1 cellular context compared by ENCODE assay signal in the genomic region with DNA sequence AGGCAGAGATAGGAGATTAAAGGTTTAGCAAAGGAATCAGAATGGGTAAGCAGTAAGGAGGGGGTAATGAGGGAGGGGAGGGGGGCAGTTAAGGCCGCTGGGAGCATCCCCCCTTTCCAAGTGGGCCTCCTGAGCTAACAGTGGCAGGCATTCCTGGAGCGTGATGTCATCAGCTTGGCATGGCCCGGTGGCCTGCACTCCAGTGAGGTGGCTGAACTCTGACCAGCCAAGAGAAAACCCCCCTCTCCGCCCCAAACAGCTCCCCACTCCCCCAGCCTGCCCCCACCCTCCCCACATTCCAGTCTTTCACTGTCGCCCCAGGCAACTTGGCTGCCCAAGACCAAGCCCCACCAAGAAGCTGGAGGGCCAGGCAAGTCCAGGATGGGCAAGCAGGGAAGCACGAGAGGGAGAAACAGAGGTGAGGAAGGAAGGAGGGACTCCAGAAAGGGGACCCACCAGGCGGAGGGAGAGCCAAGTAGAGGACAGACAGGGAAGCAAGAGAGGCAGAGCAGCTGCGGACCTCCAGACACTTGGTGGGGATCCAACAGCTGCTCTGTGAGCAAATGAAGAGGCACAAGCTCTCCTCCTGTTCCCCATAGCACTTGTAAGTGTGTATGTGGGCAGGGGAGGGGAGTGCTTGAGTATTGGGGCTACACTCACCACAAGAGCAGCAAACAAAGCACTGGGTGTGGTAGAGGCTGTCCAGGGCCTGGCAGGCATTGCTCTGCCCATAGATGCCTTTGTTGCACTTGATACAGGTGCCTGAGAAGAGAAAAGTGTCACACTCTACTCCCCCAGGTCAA.
TF ChIP-seq lines count a peak whose summit lies in the region.

No MANE protein-coding gene starts in this region.

TF ChIP-seq in A549, 52 proteins besides CTCF, POLR2A, EP300 and RAD21 (continued from another document):
- TF ChIP-seq GATA3 (IDR thresholded peaks at IDR 0.05; ENCODE audit: borderline replicate concordance), result peak; percentile 66
- peak; percentile 64 for TF ChIP-seq FOSL2 (IDR thresholded peaks at IDR 0.05)
- TF ChIP-seq FOSL2 (CRISPR knock-in tag; IDR thresholded peaks at IDR 0.05), result peak; percentile 67
- TF ChIP-seq MAZ (IDR thresholded peaks at IDR 0.05; ENCODE audit: borderline replicate concordance, low read depth, low read length), result no peak
- TF ChIP-seq ZC3H11A (IDR thresholded peaks at IDR 0.05), result no peak
- TF ChIP-seq, protein P1, sequence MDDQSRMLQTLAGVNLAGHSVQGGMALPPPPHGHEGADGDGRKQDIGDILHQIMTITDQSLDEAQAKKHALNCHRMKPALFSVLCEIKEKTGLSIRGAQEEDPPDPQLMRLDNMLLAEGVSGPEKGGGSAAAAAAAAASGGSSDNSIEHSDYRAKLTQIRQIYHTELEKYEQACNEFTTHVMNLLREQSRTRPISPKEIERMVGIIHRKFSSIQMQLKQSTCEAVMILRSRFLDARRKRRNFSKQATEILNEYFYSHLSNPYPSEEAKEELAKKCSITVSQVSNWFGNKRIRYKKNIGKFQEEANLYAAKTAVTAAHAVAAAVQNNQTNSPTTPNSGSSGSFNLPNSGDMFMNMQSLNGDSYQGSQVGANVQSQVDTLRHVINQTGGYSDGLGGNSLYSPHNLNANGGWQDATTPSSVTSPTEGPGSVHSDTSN (IDR thresholded peaks at IDR 0.05), result no peak
- peak; percentile 58 for TF ChIP-seq JUNB (IDR thresholded peaks at IDR 0.05)
- TF ChIP-seq, protein P2, sequence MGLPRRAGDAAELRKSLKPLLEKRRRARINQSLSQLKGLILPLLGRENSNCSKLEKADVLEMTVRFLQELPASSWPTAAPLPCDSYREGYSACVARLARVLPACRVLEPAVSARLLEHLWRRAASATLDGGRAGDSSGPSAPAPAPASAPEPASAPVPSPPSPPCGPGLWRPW (IDR thresholded peaks at IDR 0.05), result no peak
- TF ChIP-seq CHD4 (IDR thresholded peaks at IDR 0.05; ENCODE audit: borderline replicate concordance), result no peak
- no peak for TF ChIP-seq HEYL (CRISPR knock-in tag; IDR thresholded peaks at IDR 0.05)
- no peak for TF ChIP-seq KDM5A (IDR thresholded peaks at IDR 0.05)
- TF ChIP-seq, protein P3, sequence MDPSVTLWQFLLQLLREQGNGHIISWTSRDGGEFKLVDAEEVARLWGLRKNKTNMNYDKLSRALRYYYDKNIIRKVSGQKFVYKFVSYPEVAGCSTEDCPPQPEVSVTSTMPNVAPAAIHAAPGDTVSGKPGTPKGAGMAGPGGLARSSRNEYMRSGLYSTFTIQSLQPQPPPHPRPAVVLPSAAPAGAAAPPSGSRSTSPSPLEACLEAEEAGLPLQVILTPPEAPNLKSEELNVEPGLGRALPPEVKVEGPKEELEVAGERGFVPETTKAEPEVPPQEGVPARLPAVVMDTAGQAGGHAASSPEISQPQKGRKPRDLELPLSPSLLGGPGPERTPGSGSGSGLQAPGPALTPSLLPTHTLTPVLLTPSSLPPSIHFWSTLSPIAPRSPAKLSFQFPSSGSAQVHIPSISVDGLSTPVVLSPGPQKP (IDR thresholded peaks at IDR 0.05; ENCODE audit: low read depth, low read length), result no peak
- TF ChIP-seq JUN (IDR thresholded peaks at IDR 0.05), result peak; percentile 79 to 90; a peak in 4 of 5 replicates
- TF ChIP-seq, protein P4, sequence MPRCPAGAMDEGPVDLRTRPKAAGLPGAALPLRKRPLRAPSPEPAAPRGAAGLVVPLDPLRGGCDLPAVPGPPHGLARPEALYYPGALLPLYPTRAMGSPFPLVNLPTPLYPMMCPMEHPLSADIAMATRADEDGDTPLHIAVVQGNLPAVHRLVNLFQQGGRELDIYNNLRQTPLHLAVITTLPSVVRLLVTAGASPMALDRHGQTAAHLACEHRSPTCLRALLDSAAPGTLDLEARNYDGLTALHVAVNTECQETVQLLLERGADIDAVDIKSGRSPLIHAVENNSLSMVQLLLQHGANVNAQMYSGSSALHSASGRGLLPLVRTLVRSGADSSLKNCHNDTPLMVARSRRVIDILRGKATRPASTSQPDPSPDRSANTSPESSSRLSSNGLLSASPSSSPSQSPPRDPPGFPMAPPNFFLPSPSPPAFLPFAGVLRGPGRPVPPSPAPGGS (IDR thresholded peaks at IDR 0.05), result peak; percentile 80; the same call in 1 of the 3 replicates
- TF ChIP-seq ZSCAN20 (CRISPR knock-in tag; IDR thresholded peaks at IDR 0.05), result no peak
- TF ChIP-seq, protein P5, sequence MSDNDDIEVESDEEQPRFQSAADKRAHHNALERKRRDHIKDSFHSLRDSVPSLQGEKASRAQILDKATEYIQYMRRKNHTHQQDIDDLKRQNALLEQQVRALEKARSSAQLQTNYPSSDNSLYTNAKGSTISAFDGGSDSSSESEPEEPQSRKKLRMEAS (IDR thresholded peaks at IDR 0.05), result peak; percentile 79
TF ChIP-seq in A549: peak in this region for 6.
